8 cellular contexts compared by ENCODE assay signal in the genomic region with DNA sequence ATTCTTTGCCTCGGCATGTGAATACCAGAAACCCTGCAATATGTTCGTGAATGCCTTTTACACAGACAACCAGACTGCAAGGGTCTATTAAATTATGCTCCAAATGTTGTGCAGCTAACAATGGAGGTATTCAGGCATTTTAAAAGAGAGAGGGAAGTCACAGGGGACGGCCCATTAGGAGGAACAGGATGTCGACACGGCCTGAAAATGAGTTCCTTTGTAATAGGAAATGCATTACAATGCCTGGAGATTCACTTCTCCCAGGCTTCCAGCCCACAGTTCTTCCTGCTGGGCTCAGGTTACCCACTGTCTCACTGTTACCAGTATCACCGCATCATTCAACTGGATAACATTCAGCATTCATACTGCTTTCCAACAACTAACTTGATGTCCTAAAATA. TPM values are rescaled to one million over a fixed set of nuclear protein-coding genes. Genes with fewer than 3 reads are reported as not detected.
DNase-seq lines count a peak whose midpoint lies in the region; ATAC-seq and TF ChIP-seq lines count a peak whose summit lies in the region.

No MANE protein-coding gene starts in this region.

- no peaks in the 10 kb centered on the region for H3K9me3 Mint-ChIP-seq in stimulated activated naive CD8-positive, alpha-beta T cell treated with anti-CD3 and anti-CD28 coated beads, Interleukin-15, Interleukin-2, amounts not matched to agents 100 ng/mL and 50 ng/mL, for 24 hours

- no peak for TF ChIP-seq EP300 in esophagus muscularis mucosa (IDR thresholded peaks at IDR 0.05)
- TF ChIP-seq EP300 in neural cell (conservative IDR thresholded peaks at IDR 0.05; ENCODE audit: poor library complexity, severe bottlenecking), result no peak

- H3K79me2 ChIP-seq in neural cell (replicated peaks; ENCODE audit: insufficient read depth, low read length), result peaks cover 42% of the 10 kb centered on the region

- H3K27ac ChIP-seq in SJCRH30 (peak overlapping the region; percentile 96), esophagus muscularis mucosa (replicated peaks in 1 of 4) (peak overlapping the region; percentile 98 to 99 (median 99)), neural cell (ENCODE audit: low read length) (peak overlapping the region; percentile 95)

- H3K9ac ChIP-seq in neural cell (ENCODE audit: low read length), result peak overlapping the region; percentile 95

- peak overlapping the region; percentile 90 for H3K4me3 Mint-ChIP-seq in stimulated activated naive CD8-positive, alpha-beta T cell treated with anti-CD3 and anti-CD28 coated beads, Interleukin-15, Interleukin-2, amounts not matched to agents 100 ng/mL and 50 ng/mL, for 24 hours

- TF ChIP-seq RAD21 in neural cell (conservative IDR thresholded peaks at IDR 0.05), result no peak

- no peaks in the 10 kb centered on the region for H4K20me1 ChIP-seq in neural cell (ENCODE audit: insufficient read depth)

- intact Hi-C loops in esophagus muscularis mucosa (cut with DNase I), result loop anchor here (2.0 to 10.0 kb wide), 3 partner anchors 111 to 298 kb away; partner anchors contain the start of genes GALNT4 and POC1B

- H3K4me3 ChIP-seq in SJCRH30, result peak overlapping the region; percentile 73
- H3K4me3 ChIP-seq in esophagus muscularis mucosa, result peak overlapping the region; percentile 75 to 90 (median 83)
- H3K4me3 ChIP-seq in neural cell (ENCODE audit: low read length), result peak overlapping the region; percentile 89

- H3K27me3 ChIP-seq in SJCRH30 (no peaks in the 10 kb centered on the region), esophagus muscularis mucosa (no peaks in the 10 kb centered on the region), neural cell (ENCODE audit: insufficient read depth, low read depth, low read length) (no peaks in the 10 kb centered on the region)

- peaks cover 27% of the 10 kb centered on the region for H3K36me3 ChIP-seq in SJCRH30
- H3K36me3 ChIP-seq in esophagus muscularis mucosa, result peaks cover 0 to 34% (median 12%) of the 10 kb centered on the region in 4 donors
- no peaks in the 10 kb centered on the region for H3K36me3 ChIP-seq in neural cell (ENCODE audit: insufficient read depth, low read length)

- peaks cover 77% of the 10 kb centered on the region for H3K4me1 Mint-ChIP-seq in stimulated activated naive CD8-positive, alpha-beta T cell treated with anti-CD3 and anti-CD28 coated beads, Interleukin-15, Interleukin-2, amounts not matched to agents 100 ng/mL and 50 ng/mL, for 24 hours (ENCODE audit: low read depth)

- no peaks in the 10 kb centered on the region for H3K27me3 Mint-ChIP-seq in stimulated activated naive CD8-positive, alpha-beta T cell treated with anti-CD3 and anti-CD28 coated beads, Interleukin-15, Interleukin-2, amounts not matched to agents 100 ng/mL and 50 ng/mL, for 24 hours

- H3K4me2 ChIP-seq in neural cell (ENCODE audit: low read length), result peak overlapping the region; percentile 98

- TF ChIP-seq POLR2A in esophagus muscularis mucosa (IDR thresholded peaks at IDR 0.05; ENCODE audit: low read depth), result no peak

- TF ChIP-seq CTCF in esophagus muscularis mucosa (IDR thresholded peaks at IDR 0.05) (no peak), neural cell (IDR thresholded peaks at IDR 0.05; ENCODE audit: poor library complexity, severe bottlenecking) (no peak)

- no peaks in the 10 kb centered on the region for H3K9me3 ChIP-seq in SJCRH30 (replicated peaks)
- H3K9me3 ChIP-seq in esophagus muscularis mucosa, result no peaks in the 10 kb centered on the region
- no peaks in the 10 kb centered on the region for H3K9me3 ChIP-seq in neural cell (ENCODE audit: low read length)

- H3F3A ChIP-seq in neural cell (ENCODE audit: insufficient read depth, low read length, poor library complexity, severe bottlenecking), result peaks cover 12% of the 10 kb centered on the region

- no peak overlapping the region for H2AFZ ChIP-seq in neural cell (ENCODE audit: low read depth, low read length)

- H3K4me1 ChIP-seq in SJCRH30 (peaks cover 31% of the 10 kb centered on the region), esophagus muscularis mucosa (peaks cover 32 to 64% (median 57%) of the 10 kb centered on the region in 4 donors)

- DNase-seq in stimulated activated naive CD8-positive, alpha-beta T cell treated with anti-CD3 and anti-CD28 coated beads, Interleukin-15, Interleukin-2, amounts not matched to agents 100 U/mL and 50 U/mL, for 24 hours, result no peak
- DNase-seq in SJCRH30 (peak; percentile 74 to 88), esophagus muscularis mucosa (ENCODE audit: extremely low spot score) (no peak), DMS 273 treated with DMSO at 0.1 percent for 48 hours (lab: John Stamatoyannopoulos, UW) (no peak)

- H3K36me3 Mint-ChIP-seq in stimulated activated naive CD8-positive, alpha-beta T cell treated with anti-CD3 and anti-CD28 coated beads, Interleukin-15, Interleukin-2, amounts not matched to agents 100 ng/mL and 50 ng/mL, for 24 hours (ENCODE audit: low read depth), result peaks cover 36% of the 10 kb centered on the region

- H3K27ac Mint-ChIP-seq in stimulated activated naive CD8-positive, alpha-beta T cell treated with anti-CD3 and anti-CD28 coated beads, Interleukin-15, Interleukin-2, amounts not matched to agents 100 ng/mL and 50 ng/mL, for 24 hours, result no peak overlapping the region

- no peaks in the 10 kb centered on the region for H3K9me2 ChIP-seq in neural cell (ENCODE audit: insufficient read depth, low read length)

- 4% methylated on average over 6 of the region's 6 CpGs for WGBS in esophagus muscularis mucosa

- ATAC-seq in stimulated activated naive CD8-positive, alpha-beta T cell treated with anti-CD3 and anti-CD28 coated beads, Interleukin-15, Interleukin-2, amounts not matched to agents 100 U/mL and 50 U/mL, for 24 hours, result no peak
- ATAC-seq in GM19397 (IDR thresholded peaks at IDR 0.05; ENCODE audit: unreplicated experiment), result no peak
- no peak for ATAC-seq in GM21360 (IDR thresholded peaks at IDR 0.05; ENCODE audit: unreplicated experiment)

TF ChIP-seq in neural cell, 6 proteins besides CTCF, POLR2A, EP300 and RAD21:
- peak; percentile 76 for TF ChIP-seq TAF1 (IDR thresholded peaks at IDR 0.05; ENCODE audit: low read depth)
- TF ChIP-seq REST (IDR thresholded peaks at IDR 0.05; ENCODE audit: borderline replicate concordance), result peak; percentile 66
- no peak for TF ChIP-seq EZH2 (IDR thresholded peaks at IDR 0.05; ENCODE audit: borderline replicate concordance, insufficient read depth, low read length, poor library complexity, severe bottlenecking)
- TF ChIP-seq SMC3 (conservative IDR thresholded peaks at IDR 0.05; ENCODE audit: poor library complexity), result no peak
- TF ChIP-seq POLR2AphosphoS5 (IDR thresholded peaks at IDR 0.05), result peak; percentile 49
- TF ChIP-seq MXI1 (conservative IDR thresholded peaks at IDR 0.05; ENCODE audit: poor library complexity, severe bottlenecking), result peak; percentile 22

RNA-seq across cellular contexts. Expression of gene DUSP6, which starts 2.5 kb away (rescaled TPM):
- 97.3 and 100 TPM in 2 replicates for total RNA-seq in SJCRH30 (2014; rRNA removed; shearing (Covaris generic))
- 100 to 1,000 TPM in 1 of 4 donors, 10 to 100 TPM in 3; 62.2 to 108 (median 77.4) TPM for total RNA-seq in esophagus muscularis mucosa
- polyA plus RNA-seq in neural cell, result 40.1 and 44.3 TPM in 2 replicates
- 50.8 and 62.1 TPM in 2 replicates for polyA minus RNA-seq in neural cell

Comparison
In these comparisons a context has a peak if more than half of its experiments do, and no peak if none do; other contexts are left out.
1. DNase-seq: peak in SJCRH30 (2 of 2); none in stimulated activated naive CD8-positive, alpha-beta T cell treated with anti-CD3 and anti-CD28 coated beads, Interleukin-15, Interleukin-2, amounts not matched to agents 100 U/mL and 50 U/mL, for 24 hours (single experiment), esophagus muscularis mucosa (single experiment) and DMS 273 treated with DMSO at 0.1 percent for 48 hours (single experiment).
2. Peak in every context shown above with its lines, with median percentiles within 50 percentile points of each other: H3K27ac ChIP-seq and H3K4me3 ChIP-seq.